8 cellular contexts compared by ENCODE assay signal in the genomic region with DNA sequence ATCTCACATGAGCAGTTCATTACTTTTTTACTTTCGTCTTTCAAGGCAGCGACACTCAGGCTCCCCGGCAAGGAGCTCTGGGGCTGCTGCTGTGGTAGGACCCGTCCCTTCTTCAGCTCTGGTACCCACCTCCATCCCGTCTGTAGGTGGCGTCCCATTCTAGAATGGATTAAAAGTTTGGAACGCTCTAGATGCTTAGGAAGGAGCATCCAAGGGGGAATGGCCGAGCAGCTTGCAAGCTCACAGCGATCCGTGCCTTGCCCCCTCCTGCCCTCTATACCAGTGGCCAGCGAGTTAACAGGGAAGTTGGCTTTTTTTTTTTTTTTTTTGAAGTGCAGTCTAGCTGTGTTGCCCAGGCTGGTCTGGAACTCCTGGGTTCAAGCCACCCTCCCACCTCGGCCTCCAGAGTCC. TPM values are rescaled to one million over a fixed set of nuclear protein-coding genes. Genes with fewer than 3 reads are reported as not detected.
DNase-seq lines count a peak whose midpoint lies in the region; ATAC-seq lines count a peak whose summit lies in the region.

No MANE protein-coding gene starts in this region.

- no peak overlapping the region for H3K27ac Mint-ChIP-seq in activated CD4-positive, alpha-beta memory T cell treated with anti-CD3 and anti-CD28 coated beads for 36 hours
- no peak overlapping the region for H3K27ac Mint-ChIP-seq in activated CD4-positive, alpha-beta memory T cell treated with anti-CD3 and anti-CD28 coated beads, Interleukin-2, amount 10 ng/mL, durations not matched to agents 7 days and 5 days

- no peaks in the 10 kb centered on the region for H3K9me3 Mint-ChIP-seq in activated CD4-positive, alpha-beta memory T cell treated with anti-CD3 and anti-CD28 coated beads for 36 hours
- no peaks in the 10 kb centered on the region for H3K9me3 Mint-ChIP-seq in activated CD4-positive, alpha-beta memory T cell treated with anti-CD3 and anti-CD28 coated beads, Interleukin-2, amount 10 ng/mL, durations not matched to agents 7 days and 5 days

- no peak overlapping the region for H3K4me3 Mint-ChIP-seq in activated CD4-positive, alpha-beta memory T cell treated with anti-CD3 and anti-CD28 coated beads for 36 hours
- H3K4me3 Mint-ChIP-seq in activated CD4-positive, alpha-beta memory T cell treated with anti-CD3 and anti-CD28 coated beads, Interleukin-2, amount 10 ng/mL, durations not matched to agents 7 days and 5 days, result no peak overlapping the region

- POLR2A ChIA-PET in activated CD4-positive, alpha-beta memory T cell treated with anti-CD3 and anti-CD28 coated beads for 36 hours (lab: Charles Lee), result no interaction called here
- POLR2A ChIA-PET in activated CD4-positive, alpha-beta memory T cell treated with anti-CD3 and anti-CD28 coated beads, Interleukin-2, amount 10 ng/mL, durations not matched to agents 7 days and 5 days (lab: Charles Lee), result no interaction called here

- H3K4me3 ChIP-seq in mononuclear cell (ENCODE audit: low read length), result peak overlapping the region; percentile 22

- no peaks in the 10 kb centered on the region for H3K36me3 Mint-ChIP-seq in activated CD4-positive, alpha-beta memory T cell treated with anti-CD3 and anti-CD28 coated beads for 36 hours
- H3K36me3 Mint-ChIP-seq in activated CD4-positive, alpha-beta memory T cell treated with anti-CD3 and anti-CD28 coated beads, Interleukin-2, amount 10 ng/mL, durations not matched to agents 7 days and 5 days (ENCODE audit: low read depth), result no peaks in the 10 kb centered on the region

- intact Hi-C loops in activated CD4-positive, alpha-beta memory T cell treated with anti-CD3 and anti-CD28 coated beads for 36 hours (cut with micrococcal nuclease), result no loop called here

- H3K9me3 ChIP-seq in mononuclear cell (ENCODE audit: low read depth, low read length), result no peaks in the 10 kb centered on the region

- CTCF ChIA-PET in activated CD4-positive, alpha-beta memory T cell treated with anti-CD3 and anti-CD28 coated beads for 36 hours (lab: Charles Lee), result interaction anchor here (0.7 to 1.7 kb wide), 7 partner anchors 10 to 140 kb away, joined by 3 to 5 read pairs (median 4); no protein-coding TSS in a partner anchor
- CTCF ChIA-PET in activated CD4-positive, alpha-beta memory T cell treated with anti-CD3 and anti-CD28 coated beads, Interleukin-2, amount 10 ng/mL, durations not matched to agents 7 days and 5 days (lab: Charles Lee), result interaction anchor here (0.7 to 1.8 kb wide), 7 partner anchors 27 to 248 kb away, joined by 3 to 8 read pairs (median 4); no protein-coding TSS in a partner anchor

- DNase-seq in activated CD4-positive, alpha-beta memory T cell treated with anti-CD3 and anti-CD28 coated beads for 36 hours, result peak; percentile 22
- DNase-seq in activated CD4-positive, alpha-beta memory T cell treated with anti-CD3 and anti-CD28 coated beads, Interleukin-2, amount 10 ng/mL, durations not matched to agents 7 days and 5 days, result no peak
- DNase-seq in HT1080 (ENCODE audit: low read depth), result peak; percentile 16
- peak; percentile 34 for DNase-seq in amniotic epithelial cell (ENCODE audit: low read depth)
- no peak for DNase-seq in SHP77 treated with DMSO at 0.1 percent for 48 hours (lab: John Stamatoyannopoulos, UW)

- no peaks in the 10 kb centered on the region for H3K27me3 Mint-ChIP-seq in activated CD4-positive, alpha-beta memory T cell treated with anti-CD3 and anti-CD28 coated beads for 36 hours
- no peaks in the 10 kb centered on the region for H3K27me3 Mint-ChIP-seq in activated CD4-positive, alpha-beta memory T cell treated with anti-CD3 and anti-CD28 coated beads, Interleukin-2, amount 10 ng/mL, durations not matched to agents 7 days and 5 days

- no peaks in the 10 kb centered on the region for H3K27me3 ChIP-seq in mononuclear cell (ENCODE audit: insufficient read depth, low read length)

- H3K4me1 Mint-ChIP-seq in activated CD4-positive, alpha-beta memory T cell treated with anti-CD3 and anti-CD28 coated beads for 36 hours (ENCODE audit: low read depth), result peaks cover 5% of the 10 kb centered on the region
- H3K4me1 Mint-ChIP-seq in activated CD4-positive, alpha-beta memory T cell treated with anti-CD3 and anti-CD28 coated beads, Interleukin-2, amount 10 ng/mL, durations not matched to agents 7 days and 5 days, result peaks cover 7% of the 10 kb centered on the region

- H3K4me1 ChIP-seq in mononuclear cell (ENCODE audit: insufficient read depth, low read length), result peaks cover 44% of the 10 kb centered on the region

- ATAC-seq in GM19351 (IDR thresholded peaks at IDR 0.05; ENCODE audit: unreplicated experiment), result no peak
- no peak for ATAC-seq in HG02759 (IDR thresholded peaks at IDR 0.05; ENCODE audit: unreplicated experiment)

RNA-seq across cellular contexts. Expression of a gene that starts 22.8 kb away (rescaled TPM):
- 10 to 100 TPM; 13.5 to 14.8 TPM for total RNA-seq in activated CD4-positive, alpha-beta memory T cell treated with anti-CD3 and anti-CD28 coated beads for 36 hours
- 10 to 100 TPM in 1 of 2 experiments, 1 to 10 TPM in 1; 9.7 to 10.2 TPM for total RNA-seq in activated CD4-positive, alpha-beta memory T cell treated with anti-CD3 and anti-CD28 coated beads, Interleukin-2, amount 10 ng/mL, durations not matched to agents 7 days and 5 days
- total RNA-seq in HT1080 (2014; rRNA removed; shearing (Covaris generic)), result 16.6 and 24.8 TPM in 2 replicates
- 77.7 and 83.3 TPM in 2 replicates for polyA plus RNA-seq in HT1080 (2015; cell fraction: cytosol; rRNA removed)
- polyA plus RNA-seq in HT1080 (2015; cell fraction: nucleus; rRNA removed), result 70.3 and 77.1 TPM in 2 replicates
- total RNA-seq in mononuclear cell, result 22.4 TPM

RNA-seq across cellular contexts. Expression of a gene that starts 50.2 kb away (rescaled TPM):
- 10 to 100 TPM in 1 of 2 experiments, 1 to 10 TPM in 1; 8.5 to 10.7 TPM for total RNA-seq in activated CD4-positive, alpha-beta memory T cell treated with anti-CD3 and anti-CD28 coated beads for 36 hours
- 10 to 100 TPM; 12.7 to 14.0 TPM for total RNA-seq in activated CD4-positive, alpha-beta memory T cell treated with anti-CD3 and anti-CD28 coated beads, Interleukin-2, amount 10 ng/mL, durations not matched to agents 7 days and 5 days
- total RNA-seq in HT1080 (2014; rRNA removed; shearing (Covaris generic)), result 4.7 and 5.2 TPM in 2 replicates
- polyA plus RNA-seq in HT1080 (2015; cell fraction: cytosol; rRNA removed), result 6.3 and 8.8 TPM in 2 replicates
- 11.2 and 15.7 TPM in 2 replicates for polyA plus RNA-seq in HT1080 (2015; cell fraction: nucleus; rRNA removed)
- total RNA-seq in mononuclear cell, result 2.7 TPM

RNA-seq across cellular contexts. Expression of a gene that starts 53.7 kb away (rescaled TPM):
- 10 to 100 TPM; 33.5 to 33.6 TPM for total RNA-seq in activated CD4-positive, alpha-beta memory T cell treated with anti-CD3 and anti-CD28 coated beads for 36 hours
- total RNA-seq in activated CD4-positive, alpha-beta memory T cell treated with anti-CD3 and anti-CD28 coated beads, Interleukin-2, amount 10 ng/mL, durations not matched to agents 7 days and 5 days, result 10 to 100 TPM; 31.1 to 32.9 TPM
- 51.9 and 56.2 TPM in 2 replicates for total RNA-seq in HT1080 (2014; rRNA removed; shearing (Covaris generic))
- 28.1 and 31.6 TPM in 2 replicates for polyA plus RNA-seq in HT1080 (2015; cell fraction: cytosol; rRNA removed)
- polyA plus RNA-seq in HT1080 (2015; cell fraction: nucleus; rRNA removed), result 87.9 and 90.3 TPM in 2 replicates
- 7.7 TPM for total RNA-seq in mononuclear cell

Comparison
In these comparisons a context has a peak if more than half of its experiments do, and no peak if none do; other contexts are left out.
1. DNase-seq: peak in activated CD4-positive, alpha-beta memory T cell treated with anti-CD3 and anti-CD28 coated beads for 36 hours (single experiment), HT1080 (single experiment) and amniotic epithelial cell (single experiment); none in activated CD4-positive, alpha-beta memory T cell treated with anti-CD3 and anti-CD28 coated beads, Interleukin-2, amount 10 ng/mL, durations not matched to agents 7 days and 5 days (single experiment) and SHP77 treated with DMSO at 0.1 percent for 48 hours (single experiment).